In genomic region chr1:117059334-117059677, GRCh38 we compare ENCODE assay signal across 8 cellular contexts. TPM values are rescaled to one million over a fixed set of nuclear protein-coding genes. Genes with fewer than 3 reads are reported as not detected.
A peak's percentile ranks its signal among the peaks of the same experiment; 100 is the strongest.
DNase-seq lines count a peak whose midpoint lies in the region; ATAC-seq and TF ChIP-seq lines count a peak whose summit lies in the region.

No MANE protein-coding gene starts in this region.

- no peak for TF ChIP-seq CTCF in thyroid gland (IDR thresholded peaks at IDR 0.05)

- H3K4me3 ChIP-seq in naive thymus-derived CD4-positive, alpha-beta T cell (ENCODE audit: low read length) = peak overlapping the region; percentile 81
- peak overlapping the region; percentile 40 to 84 (median 57) for H3K4me3 ChIP-seq in thyroid gland (replicated peaks in 1 of 3)

- peaks cover 6 to 9% of the 10 kb centered on the region in 2 donors for H3K4me1 ChIP-seq in naive thymus-derived CD4-positive, alpha-beta T cell (ENCODE audit: control insufficient read depth in 2 of 2, insufficient read depth in 2 of 2, low read length in 2 of 2)
- peaks cover 6 to 8% of the 10 kb centered on the region in 2 donors for H3K4me1 ChIP-seq in thyroid gland

- no peak overlapping the region for H3K27ac Mint-ChIP-seq in activated CD4-positive, alpha-beta T cell treated with anti-CD3 and anti-CD28 coated beads, Interleukin-2, amount 10 ng/mL, durations not matched to agents 24 days and 14 days
- no peak overlapping the region for H3K27ac Mint-ChIP-seq in effector memory CD8-positive, alpha-beta T cell
- no peak overlapping the region for H3K27ac Mint-ChIP-seq in naive thymus-derived CD4-positive, alpha-beta T cell

- peaks cover 29% of the 10 kb centered on the region for H3K36me3 Mint-ChIP-seq in activated CD4-positive, alpha-beta T cell treated with anti-CD3 and anti-CD28 coated beads, Interleukin-2, amount 10 ng/mL, durations not matched to agents 24 days and 14 days (ENCODE audit: low read depth)
- H3K36me3 Mint-ChIP-seq in effector memory CD8-positive, alpha-beta T cell (ENCODE audit: insufficient read depth) = peaks cover 6% of the 10 kb centered on the region
- H3K36me3 Mint-ChIP-seq in naive thymus-derived CD4-positive, alpha-beta T cell = peaks cover 0 to 14% (median 5%) of the 10 kb centered on the region in 5 donors

- peak overlapping the region; percentile 82 for H3K27ac ChIP-seq in naive thymus-derived CD4-positive, alpha-beta T cell (ENCODE audit: low read depth, low read length)
- H3K27ac ChIP-seq in thyroid gland = peak overlapping the region in 1 of 3 donors; percentile 12

- peak; percentile 37 for ATAC-seq in HG02759 (IDR thresholded peaks at IDR 0.05; ENCODE audit: unreplicated experiment)
- peak; percentile 47 for ATAC-seq in effector memory CD8-positive, alpha-beta T cell (replicated peaks)
- ATAC-seq in naive thymus-derived CD4-positive, alpha-beta T cell = peak; percentile 32

- no peaks in the 10 kb centered on the region for H3K36me3 ChIP-seq in naive thymus-derived CD4-positive, alpha-beta T cell (ENCODE audit: control insufficient read depth in 2 of 3, insufficient read depth in 3 of 3, low read length in 3 of 3)
- no peaks in the 10 kb centered on the region for H3K36me3 ChIP-seq in thyroid gland

- CTCF ChIA-PET in naive thymus-derived CD4-positive, alpha-beta T cell (lab: Charles Lee) = interaction anchor here (1.1 to 1.5 kb wide), 5 partner anchors 178 to 483 kb away, joined by 3 to 8 read pairs (median 4); no protein-coding TSS in a partner anchor

- no peaks in the 10 kb centered on the region for H3K9me3 Mint-ChIP-seq in activated CD4-positive, alpha-beta T cell treated with anti-CD3 and anti-CD28 coated beads, Interleukin-2, amount 10 ng/mL, durations not matched to agents 24 days and 14 days
- H3K9me3 Mint-ChIP-seq in effector memory CD8-positive, alpha-beta T cell = no peaks in the 10 kb centered on the region
- H3K9me3 Mint-ChIP-seq in naive thymus-derived CD4-positive, alpha-beta T cell = peaks cover 0 to 2% (median 0%) of the 10 kb centered on the region in 11 donors

- H3K27me3 Mint-ChIP-seq in activated CD4-positive, alpha-beta T cell treated with anti-CD3 and anti-CD28 coated beads, Interleukin-2, amount 10 ng/mL, durations not matched to agents 24 days and 14 days = no peaks in the 10 kb centered on the region
- no peaks in the 10 kb centered on the region for H3K27me3 Mint-ChIP-seq in effector memory CD8-positive, alpha-beta T cell
- no peaks in the 10 kb centered on the region for H3K27me3 Mint-ChIP-seq in naive thymus-derived CD4-positive, alpha-beta T cell

- intact Hi-C loops in activated CD4-positive, alpha-beta T cell treated with anti-CD3 and anti-CD28 coated beads, Interleukin-2, amount 10 ng/mL, durations not matched to agents 24 days and 14 days (cut with micrococcal nuclease) = loop anchor here (1.0 kb wide), 1 partner anchor 126 kb away; no protein-coding TSS in a partner anchor
- intact Hi-C loops in naive thymus-derived CD4-positive, alpha-beta T cell (cut with micrococcal nuclease) = loop anchor here (1.0 to 10.0 kb wide), 3 partner anchors 305 to 555 kb away; partner anchors contain the start of gene CD2 (in 1 of the 2)
- intact Hi-C loops in thyroid gland (cut with DNase I) = loop anchor here (5.0 kb wide), 1 partner anchor 322 kb away; no protein-coding TSS in a partner anchor

- no peaks in the 10 kb centered on the region for H3K9me3 ChIP-seq in naive thymus-derived CD4-positive, alpha-beta T cell (ENCODE audit: control insufficient read depth in 2 of 3, low read length in 3 of 3)
- no peaks in the 10 kb centered on the region for H3K9me3 ChIP-seq in thyroid gland

- 1% methylated on average over 18 of the region's 18 CpGs for WGBS in thyroid gland, 2 donors

- peaks cover 41% of the 10 kb centered on the region for H3K4me1 Mint-ChIP-seq in activated CD4-positive, alpha-beta T cell treated with anti-CD3 and anti-CD28 coated beads, Interleukin-2, amount 10 ng/mL, durations not matched to agents 24 days and 14 days
- peaks cover 13 to 27% of the 10 kb centered on the region in 2 donors for H3K4me1 Mint-ChIP-seq in effector memory CD8-positive, alpha-beta T cell (ENCODE audit: low read depth in 2 of 2)
- peaks cover 19 to 57% (median 41%) of the 10 kb centered on the region in 7 donors for H3K4me1 Mint-ChIP-seq in naive thymus-derived CD4-positive, alpha-beta T cell

- peak in 1 of 2 donors; percentile 19 for TF ChIP-seq POLR2A in thyroid gland (IDR thresholded peaks at IDR 0.05)

- DNase-seq in DMS 273 (lab: John Stamatoyannopoulos, UW; ENCODE audit: unreplicated experiment) = peak; percentile 88
- DNase-seq in DMS 273 treated with DMSO at 0.1 percent for 48 hours (lab: John Stamatoyannopoulos, UW) = no peak
- DNase-seq in NCI-H2107 (lab: John Stamatoyannopoulos, UW) = peak; percentile 66
- peak; percentile 93 for DNase-seq in activated CD4-positive, alpha-beta T cell treated with anti-CD3 and anti-CD28 coated beads, Interleukin-2, amount 10 ng/mL, durations not matched to agents 24 days and 14 days
- peak; percentile 50 to 65 (median 53) for DNase-seq in effector memory CD8-positive, alpha-beta T cell
- DNase-seq in naive thymus-derived CD4-positive, alpha-beta T cell = peak; percentile 42 to 73 (median 51)
- peak; percentile 82 for DNase-seq in thyroid gland

- POLR2A ChIA-PET in naive thymus-derived CD4-positive, alpha-beta T cell (lab: Charles Lee) = interaction anchor here (0.6 to 3.0 kb wide), 18 partner anchors 7 to 322 kb away, joined by 3 to 20 read pairs (median 7); partner anchors contain the start of genes CD2 and MAN1A2

- no peak overlapping the region for H3K4me3 Mint-ChIP-seq in activated CD4-positive, alpha-beta T cell treated with anti-CD3 and anti-CD28 coated beads, Interleukin-2, amount 10 ng/mL, durations not matched to agents 24 days and 14 days
- no peak overlapping the region for H3K4me3 Mint-ChIP-seq in effector memory CD8-positive, alpha-beta T cell
- no peak overlapping the region for H3K4me3 Mint-ChIP-seq in naive thymus-derived CD4-positive, alpha-beta T cell

- H3K27me3 ChIP-seq in naive thymus-derived CD4-positive, alpha-beta T cell (ENCODE audit: control insufficient read depth in 2 of 2, insufficient read depth in 2 of 2, low read length in 2 of 2) = no peaks in the 10 kb centered on the region
- H3K27me3 ChIP-seq in thyroid gland = no peaks in the 10 kb centered on the region

RNA-seq across cellular contexts. Expression of gene TTF2, which starts 0.8 kb away (rescaled TPM):
- 108 and 116 TPM in 2 replicates for total RNA-seq in activated CD4-positive, alpha-beta T cell treated with anti-CD3 and anti-CD28 coated beads, Interleukin-2, amount 10 ng/mL, durations not matched to agents 24 days and 14 days
- total RNA-seq in naive thymus-derived CD4-positive, alpha-beta T cell = 10 to 100 TPM; 27.6 to 74.4 (median 35.2) TPM
- polyA plus RNA-seq in naive thymus-derived CD4-positive, alpha-beta T cell = 10 to 100 TPM in 1 of 2 donors, 1 to 10 TPM in 1; 9.1 to 10.1 TPM
- 10 to 100 TPM in 3 of 4 donors, 1 to 10 TPM in 1; 6.0 to 32.3 (median 17.2) TPM for total RNA-seq in thyroid gland

RNA-seq across cellular contexts. Expression of gene CD101, which starts 57.7 kb away (rescaled TPM):
- 0.82 and 1.2 TPM in 2 replicates for total RNA-seq in activated CD4-positive, alpha-beta T cell treated with anti-CD3 and anti-CD28 coated beads, Interleukin-2, amount 10 ng/mL, durations not matched to agents 24 days and 14 days
- 10 to 100 TPM in 3 of 5 experiments, 1 to 10 TPM in 2; 3.9 to 15.4 (median 10.3) TPM for total RNA-seq in naive thymus-derived CD4-positive, alpha-beta T cell
- polyA plus RNA-seq in naive thymus-derived CD4-positive, alpha-beta T cell = 1 to 10 TPM; 5.8 to 9.9 TPM
- total RNA-seq in thyroid gland = 1 to 10 TPM in 1 of 4 donors, under 1 TPM in 3; 0.13 to 1.3 (median 0.73) TPM
